27 cellular contexts compared by ENCODE assay signal in genomic region chr18:42222557-42222956, GRCh38.
"Had no signal": no experiment of that assay in that cellular context is flagged by ENCODE, and none has a peak within 500 bp of the region (broad histone marks: within the 10 kb centered on the region; RNA-seq: fewer than 3 reads in every experiment).

No MANE protein-coding gene starts in this region.

- DNase-seq: colonic mucosa; cortex of kidney; dermis blood vessel endothelial cell; dorsolateral prefrontal cortex; effector CD4-positive, alpha-beta T cell; effector CD8-positive, alpha-beta T cell; effector memory CD4-positive, alpha-beta T cell; effector memory CD8-positive, alpha-beta T cell; endodermal cell; erythroblast; esophagus squamous epithelium; foreskin fibroblast; foreskin keratinocyte; foreskin melanocyte; gastrocnemius medialis; glutamatergic neuron; head of caudate nucleus; heart left ventricle; heart right ventricle had no signal

- H3K9me3 ChIP-seq: colonic mucosa, esophagus muscularis mucosa, esophagus squamous epithelium, gastrocnemius medialis had no signal

- H3K4me3 ChIP-seq: colonic mucosa, coronary artery, dorsolateral prefrontal cortex, esophagus muscularis mucosa, esophagus squamous epithelium, gastrocnemius medialis, gastroesophageal sphincter, heart left ventricle, heart right ventricle had no signal

- H3K27me3 ChIP-seq: colonic mucosa, dorsolateral prefrontal cortex, esophagus muscularis mucosa, esophagus squamous epithelium, foreskin keratinocyte, gastrocnemius medialis, gastroesophageal sphincter, heart left ventricle, heart right ventricle had no signal

- H3K27ac ChIP-seq: colonic mucosa, coronary artery, dorsolateral prefrontal cortex, epithelial cell of prostate, esophagus muscularis mucosa, esophagus squamous epithelium, foreskin keratinocyte, gastrocnemius medialis, gastroesophageal sphincter, heart left ventricle, heart right ventricle had no signal

- FAIRE-seq: colon, endometrium, endothelial cell of umbilical vein had no signal

- ATAC-seq: effector memory CD8-positive, alpha-beta T cell; esophagus mucosa; foreskin keratinocyte; gastrocnemius medialis; gastroesophageal sphincter; heart left ventricle; heart right ventricle had no signal

- H3K4me1 ChIP-seq: colonic mucosa, esophagus muscularis mucosa, esophagus squamous epithelium, foreskin keratinocyte, gastrocnemius medialis, gastroesophageal sphincter, heart left ventricle, heart right ventricle had no signal

- H3K36me3 ChIP-seq: colonic mucosa, esophagus muscularis mucosa, esophagus squamous epithelium, gastrocnemius medialis, gastroesophageal sphincter, heart left ventricle, heart right ventricle had no signal
